ENCODE assay signal across 28 cellular contexts in the genomic region with DNA sequence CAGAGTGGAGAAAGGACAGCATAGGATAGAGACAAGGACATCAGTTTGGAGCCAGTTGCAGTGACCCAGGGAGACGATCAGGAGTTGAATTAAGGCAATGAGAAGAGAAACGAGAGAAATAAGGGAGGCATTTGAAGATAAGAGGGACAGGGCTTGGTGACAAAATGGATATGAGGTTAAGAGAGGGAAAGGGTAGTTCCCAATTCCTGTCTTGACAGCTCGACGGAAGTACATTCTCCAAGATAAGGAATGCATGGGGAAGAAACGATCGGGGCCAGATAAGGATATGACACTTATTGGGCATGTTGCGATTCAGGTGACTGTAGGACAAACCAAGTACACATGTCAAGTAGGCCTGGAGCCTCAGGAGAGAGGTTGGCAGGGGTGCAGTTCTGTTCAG. TPM values are rescaled to one million over a fixed set of nuclear protein-coding genes. Genes with fewer than 3 reads are reported as not detected.
"Had no signal": no experiment of that assay in that cellular context is flagged by ENCODE, and none has a peak within 500 bp of the region (broad histone marks: within the 10 kb centered on the region; RNA-seq: fewer than 3 reads in every experiment).

No MANE protein-coding gene starts in this region.

- DNase-seq: activated CD4-positive, alpha-beta memory T cell treated with anti-CD3 and anti-CD28 coated beads for 36 hours; activated CD4-positive, alpha-beta T cell treated with anti-CD3 and anti-CD28 coated beads for 36 hours; activated CD4-positive, alpha-beta T cell treated with anti-CD3 and anti-CD28 coated beads, Interleukin-2, amount 10 ng/mL, durations not matched to agents 24 days and 14 days; activated CD4-positive, CD25-positive, alpha-beta regulatory T cell; activated CD4-positive, CD25-positive, alpha-beta regulatory T cell treated with anti-CD3 and anti-CD28 coated beads, Interleukin-2, amount 50 U/mL, for 72 hours; activated CD8-positive, alpha-beta memory T cell treated with anti-CD3 and anti-CD28 coated beads, Interleukin-2, amount 10 ng/mL, durations not matched to agents 7 days and 5 days; activated CD8-positive, alpha-beta memory T cell treated with anti-CD3 and anti-CD28 coated beads, Interleukin-2, amount 50 U/mL, for 4 hours; activated CD8-positive, alpha-beta T cell treated with anti-CD3 and anti-CD28 coated beads, Interleukin-2, amount 10 ng/mL, durations not matched to agents 7 days and 5 days; activated gamma-delta T cell treated with Interleukin-2 at 50 U/mL for 16 hours; activated naive CD4-positive, alpha-beta T cell treated with anti-CD3 and anti-CD28 coated beads, Interleukin-2, amount 50 U/mL, for 16 hours; activated naive CD4-positive, alpha-beta T cell treated with Interleukin-2 at 50 U/mL for 16 hours; activated T-cell treated with anti-CD3 and anti-CD28 coated beads, Interleukin-2, amount 50 U/mL, for 1 hour; activated T-cell treated with anti-CD3 and anti-CD28 coated beads, Interleukin-2, amount 50 U/mL, for 48 hours; amniotic stem cell; anterior cingulate cortex; brain microvascular endothelial cell; caudate nucleus; cortex of kidney; dermis blood vessel endothelial cell; effector CD4-positive, alpha-beta T cell; effector memory CD8-positive, alpha-beta T cell; erythroblast; foreskin keratinocyte; gastrocnemius medialis; glutamatergic neuron; heart left ventricle; T-helper 2 cell had no signal

- H3K27ac ChIP-seq: brain microvascular endothelial cell, esophagus muscularis mucosa, foreskin keratinocyte, gastrocnemius medialis, heart left ventricle had no signal

- H3K9me3 ChIP-seq: esophagus muscularis mucosa, gastrocnemius medialis, heart left ventricle had no signal

- H3K4me1 ChIP-seq: esophagus muscularis mucosa, foreskin keratinocyte, gastrocnemius medialis had no signal

- ATAC-seq: activated CD4-positive, alpha-beta T cell treated with anti-CD3 and anti-CD28 coated beads for 36 hours; activated CD8-positive, alpha-beta memory T cell treated with anti-CD3 and anti-CD28 coated beads, Interleukin-2, amount 10 ng/mL, durations not matched to agents 7 days and 5 days; activated CD8-positive, alpha-beta T cell treated with anti-CD3 and anti-CD28 coated beads, Interleukin-2, amount 10 ng/mL, durations not matched to agents 7 days and 5 days; effector memory CD8-positive, alpha-beta T cell; foreskin keratinocyte; gastrocnemius medialis; heart left ventricle had no signal

- H3K4me3 ChIP-seq: esophagus muscularis mucosa, gastrocnemius medialis, heart left ventricle had no signal

- H3K36me3 ChIP-seq: brain microvascular endothelial cell, esophagus muscularis mucosa, gastrocnemius medialis, heart left ventricle had no signal

- H3K27me3 ChIP-seq: gastrocnemius medialis, heart left ventricle had no signal

RNA-seq across cellular contexts. Expression of a gene that starts 18.7 kb away (rescaled TPM):
- total RNA-seq: activated CD8-positive, alpha-beta T cell treated with anti-CD3 and anti-CD28 coated beads, Interleukin-2, amount 10 ng/mL, durations not matched to agents 7 days and 5 days had no signal
- polyA plus RNA-seq: foreskin keratinocyte had no signal
